2 cellular contexts compared by ENCODE assay signal in the genomic region with DNA sequence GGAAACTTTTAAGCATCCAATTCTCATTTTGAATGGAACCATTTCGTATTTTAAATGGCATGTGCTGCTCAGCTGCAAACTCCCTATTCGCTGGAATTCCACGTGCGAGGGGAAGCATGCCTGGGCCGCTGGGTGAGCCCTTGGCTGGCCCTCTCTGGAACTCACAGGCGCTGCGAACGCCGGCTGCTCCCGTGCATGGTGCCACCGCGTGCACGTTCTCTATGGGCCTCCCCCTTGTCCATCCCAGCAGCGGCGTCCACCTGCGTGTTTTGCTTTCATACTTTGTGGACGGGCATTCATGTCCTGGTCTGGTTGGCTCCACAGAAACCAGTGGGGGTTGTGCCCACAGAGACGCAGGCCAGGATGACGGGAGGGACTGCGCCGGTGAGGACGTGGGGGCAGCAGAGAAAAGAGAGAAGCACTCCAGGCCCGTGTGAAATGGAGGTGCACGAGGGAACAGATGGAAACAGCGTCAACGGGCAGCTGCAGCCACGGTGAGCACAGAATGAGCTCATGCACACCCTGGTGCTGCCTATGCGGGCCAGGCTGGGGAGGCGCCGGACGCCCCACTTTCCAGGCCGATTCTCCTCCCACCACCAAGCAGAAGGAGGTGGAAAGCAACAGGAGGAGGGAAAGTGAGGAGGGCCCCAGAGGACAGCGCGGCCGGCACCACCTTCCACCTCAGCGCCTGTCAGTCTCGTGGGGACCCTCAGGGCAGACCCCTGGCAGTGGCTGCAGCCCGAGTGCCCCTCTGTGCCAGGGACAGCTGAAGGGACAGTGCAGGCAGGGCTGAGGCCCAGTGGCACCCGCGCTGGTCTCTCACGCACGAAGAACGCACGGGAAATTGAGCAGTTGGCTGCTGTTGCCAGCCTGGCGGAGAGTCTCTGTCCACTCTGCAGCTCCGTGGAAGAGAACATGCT.
TF ChIP-seq lines count a peak whose summit lies in the region.

No MANE protein-coding gene starts in this region.

TF ChIP-seq in IMR-90, 13 proteins besides CTCF, POLR2A, EP300 and RAD21:
- TF ChIP-seq SMC3 (IDR thresholded peaks at IDR 0.05; ENCODE audit: low read depth, low read length) = no peak
- TF ChIP-seq MAFK (IDR thresholded peaks at IDR 0.05; ENCODE audit: low read depth, low read length) = no peak
- TF ChIP-seq MAZ (IDR thresholded peaks at IDR 0.05; ENCODE audit: borderline replicate concordance, low read depth, low read length) = no peak
- no peak for TF ChIP-seq FOS (IDR thresholded peaks at IDR 0.05; ENCODE audit: low read depth, low read length)
- no peak for TF ChIP-seq NFE2L2 (IDR thresholded peaks at IDR 0.05; ENCODE audit: low read depth, low read length)
- TF ChIP-seq CHD1 (IDR thresholded peaks at IDR 0.05; ENCODE audit: low read depth, low read length) = no peak
- no peak for TF ChIP-seq BHLHE40 (IDR thresholded peaks at IDR 0.05; ENCODE audit: low read depth, low read length)
- TF ChIP-seq, protein P1, sequence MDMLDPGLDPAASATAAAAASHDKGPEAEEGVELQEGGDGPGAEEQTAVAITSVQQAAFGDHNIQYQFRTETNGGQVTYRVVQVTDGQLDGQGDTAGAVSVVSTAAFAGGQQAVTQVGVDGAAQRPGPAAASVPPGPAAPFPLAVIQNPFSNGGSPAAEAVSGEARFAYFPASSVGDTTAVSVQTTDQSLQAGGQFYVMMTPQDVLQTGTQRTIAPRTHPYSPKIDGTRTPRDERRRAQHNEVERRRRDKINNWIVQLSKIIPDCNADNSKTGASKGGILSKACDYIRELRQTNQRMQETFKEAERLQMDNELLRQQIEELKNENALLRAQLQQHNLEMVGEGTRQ (IDR thresholded peaks at IDR 0.05; ENCODE audit: low read depth, low read length) = no peak
- TF ChIP-seq, protein P2, sequence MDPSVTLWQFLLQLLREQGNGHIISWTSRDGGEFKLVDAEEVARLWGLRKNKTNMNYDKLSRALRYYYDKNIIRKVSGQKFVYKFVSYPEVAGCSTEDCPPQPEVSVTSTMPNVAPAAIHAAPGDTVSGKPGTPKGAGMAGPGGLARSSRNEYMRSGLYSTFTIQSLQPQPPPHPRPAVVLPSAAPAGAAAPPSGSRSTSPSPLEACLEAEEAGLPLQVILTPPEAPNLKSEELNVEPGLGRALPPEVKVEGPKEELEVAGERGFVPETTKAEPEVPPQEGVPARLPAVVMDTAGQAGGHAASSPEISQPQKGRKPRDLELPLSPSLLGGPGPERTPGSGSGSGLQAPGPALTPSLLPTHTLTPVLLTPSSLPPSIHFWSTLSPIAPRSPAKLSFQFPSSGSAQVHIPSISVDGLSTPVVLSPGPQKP (IDR thresholded peaks at IDR 0.05; ENCODE audit: borderline replicate concordance, low read depth, low read length) = no peak
- no peak for TF ChIP-seq CEBPB (IDR thresholded peaks at IDR 0.05; ENCODE audit: low read depth, low read length)
- no peak for TF ChIP-seq RCOR1 (IDR thresholded peaks at IDR 0.05; ENCODE audit: insufficient replicate concordance, low read length)
- TF ChIP-seq RFX5 (IDR thresholded peaks at IDR 0.05; ENCODE audit: low read depth, low read length) = no peak
- no peak for TF ChIP-seq MXI1 (IDR thresholded peaks at IDR 0.05; ENCODE audit: borderline replicate concordance, low read depth, low read length)

TF ChIP-seq in HepG2, 621 proteins besides CTCF, POLR2A, EP300 and RAD21:
- TF ChIP-seq AGO2 (optimal IDR thresholded peaks at IDR 0.05; ENCODE audit: low read depth, low read length) = peak; percentile 37
- no peak for TF ChIP-seq BHLHE40 (IDR thresholded peaks at IDR 0.05; ENCODE audit: low read length)
- TF ChIP-seq NFE2 (CRISPR knock-in tag; IDR thresholded peaks at IDR 0.05) = no peak
